ENCODE assay signal across 10 cellular contexts in the genomic region with DNA sequence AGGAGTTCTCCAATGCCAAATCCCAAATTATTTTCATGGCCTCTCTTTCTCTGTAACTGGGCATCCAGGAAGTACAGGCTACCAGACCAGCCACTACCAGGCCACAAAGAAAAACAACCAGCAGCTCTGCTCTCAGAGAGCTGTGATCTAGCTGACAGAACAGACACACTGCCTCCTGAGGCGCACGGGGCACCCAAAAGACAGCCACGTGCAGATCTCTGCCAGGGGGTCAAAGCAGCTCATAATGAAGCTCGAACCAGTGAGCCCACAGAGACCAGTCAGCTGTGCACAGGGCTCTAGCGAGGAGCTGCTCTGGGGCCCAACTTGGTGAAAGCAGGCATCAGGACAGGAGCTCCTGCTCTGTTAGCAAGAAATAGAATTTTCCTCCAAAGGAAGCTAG. TPM values are rescaled to one million over a fixed set of nuclear protein-coding genes. Genes with fewer than 3 reads are reported as not detected.
DNase-seq lines count a peak whose midpoint lies in the region; ATAC-seq, FAIRE-seq and TF ChIP-seq lines count a peak whose summit lies in the region.
"Had no signal": no experiment of that assay in that cellular context is flagged by ENCODE, and none has a peak within 500 bp of the region (broad histone marks: within the 10 kb centered on the region; RNA-seq: fewer than 3 reads in every experiment).

No MANE protein-coding gene starts in this region.

- intact Hi-C loops in dorsolateral prefrontal cortex (cut with DNase I) = no loop called here

- FAIRE-seq in D721Med (lab: Jason Lieb, UNC) = no peak

- peaks cover 10% of the 10 kb centered on the region for H3K36me3 Mint-ChIP-seq in stimulated activated naive CD8-positive, alpha-beta T cell treated with anti-CD3 and anti-CD28 coated beads, Interleukin-15, Interleukin-2, amounts not matched to agents 100 ng/mL and 50 ng/mL, for 24 hours (ENCODE audit: low read depth)
- H3K36me3 Mint-ChIP-seq in nephron (ENCODE audit: low read depth) = no peaks in the 10 kb centered on the region

- H3K4me3 Mint-ChIP-seq in stimulated activated naive CD8-positive, alpha-beta T cell treated with anti-CD3 and anti-CD28 coated beads, Interleukin-15, Interleukin-2, amounts not matched to agents 100 ng/mL and 50 ng/mL, for 24 hours = peak overlapping the region; percentile 20
- H3K4me3 Mint-ChIP-seq in nephron = peak overlapping the region in 1 of 3 experiments; percentile 17

- H3K27me3 Mint-ChIP-seq in stimulated activated naive CD8-positive, alpha-beta T cell treated with anti-CD3 and anti-CD28 coated beads, Interleukin-15, Interleukin-2, amounts not matched to agents 100 ng/mL and 50 ng/mL, for 24 hours = no peaks in the 10 kb centered on the region
- H3K27me3 Mint-ChIP-seq in nephron (ENCODE audit: low read depth) = no peaks in the 10 kb centered on the region

- TF ChIP-seq CTCF in dorsolateral prefrontal cortex (IDR thresholded peaks at IDR 0.05 in 54 of 56, conservative IDR thresholded peaks at IDR 0.05 in 2 of 56; ENCODE audit: low read depth in 1 of 56, partially characterized antibody in 56 of 56) (no peak), nephron (IDR thresholded peaks at IDR 0.05; ENCODE audit: unreplicated experiment in 3 of 3) (no peak), D721Med (IDR thresholded peaks at IDR 0.05; ENCODE audit: insufficient read depth, missing control alignments) (no peak)

- H3K4me1 Mint-ChIP-seq in stimulated activated naive CD8-positive, alpha-beta T cell treated with anti-CD3 and anti-CD28 coated beads, Interleukin-15, Interleukin-2, amounts not matched to agents 100 ng/mL and 50 ng/mL, for 24 hours (ENCODE audit: low read depth) = peaks cover 90% of the 10 kb centered on the region
- peaks cover 86% of the 10 kb centered on the region for H3K4me1 Mint-ChIP-seq in nephron

- peak overlapping the region; percentile 84 for H3K27ac Mint-ChIP-seq in stimulated activated naive CD8-positive, alpha-beta T cell treated with anti-CD3 and anti-CD28 coated beads, Interleukin-15, Interleukin-2, amounts not matched to agents 100 ng/mL and 50 ng/mL, for 24 hours
- H3K27ac Mint-ChIP-seq in nephron = peak overlapping the region; percentile 53 to 92 (median 91)

- ATAC-seq in stimulated activated naive CD8-positive, alpha-beta T cell treated with anti-CD3 and anti-CD28 coated beads, Interleukin-15, Interleukin-2, amounts not matched to agents 100 U/mL and 50 U/mL, for 24 hours = no peak
- ATAC-seq in GM18867 (IDR thresholded peaks at IDR 0.05; ENCODE audit: unreplicated experiment) = no peak

- no peaks in the 10 kb centered on the region for H3K9me3 Mint-ChIP-seq in stimulated activated naive CD8-positive, alpha-beta T cell treated with anti-CD3 and anti-CD28 coated beads, Interleukin-15, Interleukin-2, amounts not matched to agents 100 ng/mL and 50 ng/mL, for 24 hours
- no peaks in the 10 kb centered on the region for H3K9me3 Mint-ChIP-seq in nephron

- H3K4me3 ChIP-seq in dorsolateral prefrontal cortex = no peak overlapping the region

- peak overlapping the region in 33 of 59 donors; percentile 6 to 75 (median 46) for H3K27ac ChIP-seq in dorsolateral prefrontal cortex

- H3K27me3 ChIP-seq in dorsolateral prefrontal cortex = peaks cover 0 to 7% (median 0%) of the 10 kb centered on the region in 45 donors

- DNase-seq in stimulated activated naive CD8-positive, alpha-beta T cell treated with anti-CD3 and anti-CD28 coated beads, Interleukin-15, Interleukin-2, amounts not matched to agents 100 U/mL and 50 U/mL, for 24 hours = no peak
- no peak for DNase-seq in dorsolateral prefrontal cortex
- DNase-seq in mucosa of gallbladder (ENCODE audit: low spot score) = no peak
- no peak for DNase-seq in D721Med (ENCODE audit: insufficient read length, low spot score)
- no peak for DNase-seq in NCI-H748 (lab: John Stamatoyannopoulos, UW; ENCODE audit: unreplicated experiment)
- DNase-seq: AML-193, NCI-H1436 treated with DMSO at 0.1 percent for 48 hours had no signal

RNA-seq across cellular contexts. Expression of gene ACTN1, which starts 30.4 kb away (rescaled TPM):
- total RNA-seq in dorsolateral prefrontal cortex (100 to 1,000 TPM in 115 of 120 experiments, 10 to 100 TPM in 5; 56.9 to 234 (median 157) TPM), mucosa of gallbladder (460 TPM)
